8 cellular contexts compared by ENCODE assay signal in the genomic region with DNA sequence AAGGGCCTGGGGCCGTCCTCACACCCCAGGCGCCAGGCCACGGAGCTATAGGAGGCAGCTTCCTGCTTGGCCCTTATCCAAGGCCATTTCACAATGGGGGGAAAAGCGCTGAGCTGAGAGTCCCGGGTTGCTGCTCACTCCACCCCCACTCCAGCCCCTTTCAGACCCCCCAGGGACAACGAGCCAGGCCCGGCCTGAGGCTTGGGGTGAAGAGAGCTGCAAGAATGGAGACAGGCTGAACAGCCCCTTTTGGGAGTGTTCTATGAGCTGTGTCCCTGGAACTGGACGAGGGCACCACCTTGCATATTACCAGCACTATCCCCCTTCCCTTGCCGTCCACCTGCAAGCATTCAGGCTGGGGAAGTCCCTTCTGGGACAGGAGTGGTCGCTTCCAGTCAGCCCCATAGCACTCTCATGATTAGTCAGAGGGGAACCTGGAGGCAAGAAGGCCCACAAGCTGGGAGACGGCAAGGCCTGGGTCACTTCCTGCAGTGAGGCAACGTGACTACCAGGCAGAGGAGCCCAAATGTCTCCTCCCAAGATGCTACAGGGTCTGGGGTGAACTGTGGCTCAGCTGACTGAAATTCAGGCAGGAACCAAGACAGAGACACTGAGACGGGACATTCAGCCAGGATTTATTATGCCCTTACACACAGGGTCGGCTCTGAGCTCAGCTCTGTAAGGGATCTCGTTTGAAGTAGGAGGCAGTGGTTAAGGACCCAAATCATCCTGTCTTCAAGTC. TPM values are rescaled to one million over a fixed set of nuclear protein-coding genes. Genes with fewer than 3 reads are reported as not detected.
DNase-seq lines count a peak whose midpoint lies in the region; ATAC-seq and TF ChIP-seq lines count a peak whose summit lies in the region.

No MANE protein-coding gene starts in this region.

- H3K36me3 ChIP-seq in mucosa of rectum (ENCODE audit: control insufficient read depth in 2 of 2, insufficient read depth in 2 of 2, low read length in 2 of 2), result no peaks in the 10 kb centered on the region
- peaks cover 11% of the 10 kb centered on the region for H3K36me3 ChIP-seq in thymus (ENCODE audit: control insufficient read depth, insufficient read depth)

- TF ChIP-seq CTCF in CD4-positive, alpha-beta T cell (IDR thresholded peaks at IDR 0.05), result no peak
- TF ChIP-seq CTCF in HL-60 (IDR thresholded peaks at IDR 0.05; ENCODE audit: insufficient read depth, low read length) (no peak), choroid plexus epithelial cell (conservative IDR thresholded peaks at IDR 0.05; ENCODE audit: low read depth, low read length) (no peak)

- H3K36me3 Mint-ChIP-seq in CD4-positive, alpha-beta T cell (ENCODE audit: low read depth), result no peaks in the 10 kb centered on the region

- peak overlapping the region; percentile 88 for H3K27ac Mint-ChIP-seq in CD4-positive, alpha-beta T cell

- H3K27ac ChIP-seq in CD4-positive, alpha-beta T cell (ENCODE audit: low read depth, low read length), result peak overlapping the region; percentile 3
- H3K27ac ChIP-seq in HL-60 (replicated peaks) (peak overlapping the region; percentile 84), mucosa of rectum (ENCODE audit: low read depth in 2 of 2, low read length in 2 of 2) (peak overlapping the region; percentile 73 to 90), thymus (ENCODE audit: low read depth) (peak overlapping the region; percentile 97)

- POLR2A ChIA-PET in CD4-positive, alpha-beta T cell (lab: Charles Lee), result interaction anchor here (0.6 to 5.7 kb wide), 10 partner anchors 8 to 261 kb away, joined by 3 to 53 read pairs (median 5); a partner anchor contains a TSS

- no peaks in the 10 kb centered on the region for H3K9me3 ChIP-seq in CD4-positive, alpha-beta T cell (ENCODE audit: control insufficient read depth, low read length)
- no peaks in the 10 kb centered on the region for H3K9me3 ChIP-seq in mucosa of rectum (ENCODE audit: control insufficient read depth in 2 of 2, low read length in 2 of 2)
- peaks cover 2% of the 10 kb centered on the region for H3K9me3 ChIP-seq in thymus (ENCODE audit: control insufficient read depth)

- intact Hi-C loops in CD4-positive, alpha-beta T cell (cut with DNase I, micrococcal nuclease), result loop anchor here (2.0 to 10.0 kb wide), 3 partner anchors 61 to 263 kb away; a partner anchor contains a TSS

- peak overlapping the region; percentile 15 to 44 for H3K9ac ChIP-seq in mucosa of rectum (ENCODE audit: low read depth in 1 of 2, low read length in 2 of 2)

- 29% methylated on average over 15 of the region's 15 CpGs for WGBS in thymus

- H3K4me1 ChIP-seq in mucosa of rectum (ENCODE audit: control insufficient read depth in 2 of 2, insufficient read depth in 2 of 2, low read length in 2 of 2) (peaks cover 51 to 55% of the 10 kb centered on the region in 2 donors), thymus (ENCODE audit: control insufficient read depth, insufficient read depth, low read length) (peaks cover 70% of the 10 kb centered on the region)

- H3K4me1 Mint-ChIP-seq in CD4-positive, alpha-beta T cell (ENCODE audit: low read depth), result peaks cover 70% of the 10 kb centered on the region

- no peaks in the 10 kb centered on the region for H3K27me3 ChIP-seq in CD4-positive, alpha-beta T cell (ENCODE audit: control insufficient read depth, insufficient read depth, low read length)
- H3K27me3 ChIP-seq in HL-60 (ENCODE audit: insufficient read depth, poor library complexity, severe bottlenecking) (no peaks in the 10 kb centered on the region), mucosa of rectum (ENCODE audit: control insufficient read depth in 2 of 2, insufficient read depth in 2 of 2, low read length in 2 of 2) (no peaks in the 10 kb centered on the region), thymus (ENCODE audit: control insufficient read depth, insufficient read depth) (no peaks in the 10 kb centered on the region)

- no peaks in the 10 kb centered on the region for H3K27me3 Mint-ChIP-seq in CD4-positive, alpha-beta T cell

- H3K4me3 ChIP-seq in HL-60 (replicated peaks; ENCODE audit: insufficient read depth, low read length) (no peak overlapping the region), choroid plexus epithelial cell (ENCODE audit: low read depth, low read length) (no peak overlapping the region), mucosa of rectum (ENCODE audit: low read length in 2 of 2) (peak overlapping the region in 1 of 2 donors; percentile 37), thymus (ENCODE audit: low read length) (peak overlapping the region; percentile 12)

- no peaks in the 10 kb centered on the region for H3K9me3 Mint-ChIP-seq in CD4-positive, alpha-beta T cell

- CTCF ChIA-PET in CD4-positive, alpha-beta T cell (lab: Charles Lee), result interaction anchor here (1.0 to 7.1 kb wide), 8 partner anchors 8 to 321 kb away, joined by 3 to 67 read pairs (median 4); a partner anchor contains a TSS

- peak overlapping the region; percentile 77 for H3K4me3 Mint-ChIP-seq in CD4-positive, alpha-beta T cell

- peak in 8 of 10 experiments; percentile 23 to 58 (median 40) for DNase-seq in CD4-positive, alpha-beta T cell
- DNase-seq in HL-60 (ENCODE audit: low read depth in 1 of 2, low spot score in 1 of 2) (peak; percentile 85 to 87), T-helper 9 cell (peak; percentile 25), choroid plexus epithelial cell (ENCODE audit: low read depth) (peak; percentile 91), cortex of kidney (lab: John Stamatoyannopoulos, UW) (no peak)

- peak; percentile 64 for ATAC-seq in CD4-positive, alpha-beta T cell (ENCODE audit: poor library complexity)
- peak; percentile 45 for ATAC-seq in GM19455 (IDR thresholded peaks at IDR 0.05; ENCODE audit: unreplicated experiment)

RNA-seq across cellular contexts. Expression of a gene that starts 8.6 kb away (rescaled TPM):
- 100 to 1,000 TPM; 120 to 126 TPM for total RNA-seq in CD4-positive, alpha-beta T cell
- polyA plus RNA-seq in thymus, result 522 TPM

Comparison
In these comparisons a context has a peak if more than half of its experiments do, and no peak if none do; other contexts are left out.
1. H3K27ac ChIP-seq: peak in every context shown above with its lines; median percentile 97 in thymus; 84 in HL-60; 82 in mucosa of rectum; 3 in CD4-positive, alpha-beta T cell.